In the genomic region with DNA sequence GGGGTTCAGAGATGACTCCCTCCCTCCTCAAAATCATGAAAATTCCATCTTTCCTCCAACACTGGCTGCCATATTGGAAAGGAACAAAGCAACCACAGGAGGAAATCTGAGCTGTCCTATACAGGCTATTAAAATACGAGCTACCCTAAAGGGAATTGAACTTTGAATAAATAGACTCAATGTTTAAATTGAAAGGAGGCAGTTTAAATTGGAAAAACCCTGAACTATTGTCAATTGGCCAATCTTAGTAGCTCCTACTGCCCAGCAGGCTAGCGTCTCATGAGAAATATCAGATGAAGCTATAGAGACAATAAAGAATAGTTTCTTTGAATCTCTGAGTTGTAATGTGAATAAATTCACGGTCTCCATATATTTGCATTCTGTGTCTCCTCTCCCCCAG, we compare ENCODE assay signal across 34 cellular contexts.
"Had no signal": no experiment of that assay in that cellular context is flagged by ENCODE, and none has a peak within 500 bp of the region (broad histone marks: within the 10 kb centered on the region; RNA-seq: fewer than 3 reads in every experiment).

No MANE protein-coding gene starts in this region.

- H3K4me3 Mint-ChIP-seq: activated CD4-positive, alpha-beta T cell treated with anti-CD3 and anti-CD28 coated beads for 36 hours; activated CD4-positive, alpha-beta T cell treated with anti-CD3 and anti-CD28 coated beads, Interleukin-2, amount 10 ng/mL, durations not matched to agents 7 days and 5 days; activated CD8-positive, alpha-beta T cell treated with anti-CD3 and anti-CD28 coated beads for 36 hours; activated naive CD4-positive, alpha-beta T cell treated with anti-CD3 and anti-CD28 coated beads for 36 hours; activated naive CD8-positive, alpha-beta T cell treated with anti-CD3 and anti-CD28 coated beads for 36 hours; activated T-cell treated with anti-CD3 and anti-CD28 coated beads, Interleukin-2, amount 50 U/mL, for 4 hours; activated T-cell treated with anti-CD3 and anti-CD28 coated beads, Interleukin-2, amount 50 U/mL, for 72 hours; activated T-helper 1 cell treated with anti-CD3 and anti-CD28 coated beads, Interleukin-12 subunit alpha, Interleukin-12 subunit beta, Interleukin-2, Interleukin-4 antibody, amounts not matched to agents 30 ng/mL and 10 ng/mL and 1 ng/mL, durations not matched to agents 14 hours and 24 hours and 36 hours; activated T-helper 17 cell treated with anti-CD3 and anti-CD28 coated beads, Interleukin-2, amount 50 U/mL, for 72 hours; T-helper 1 cell treated with Interleukin-12 subunit alpha and Interleukin-12 subunit beta and Interleukin-4 antibody, amounts not matched to agents 30 μg/mL and 1 μg/mL, for 36 hours; T-helper 2 cell treated with Interferon-gamma antibody and Interleukin-4, amounts not matched to agents 5 μg/mL and 100 μg/mL, for 36 hours; WTC11 had no signal

- H3K4me1 Mint-ChIP-seq: activated naive CD8-positive, alpha-beta T cell treated with anti-CD3 and anti-CD28 coated beads for 36 hours; WTC11 had no signal

- H3K9me3 Mint-ChIP-seq: activated CD8-positive, alpha-beta T cell treated with anti-CD3 and anti-CD28 coated beads for 36 hours; activated naive CD4-positive, alpha-beta T cell treated with anti-CD3 and anti-CD28 coated beads for 36 hours; activated naive CD8-positive, alpha-beta T cell treated with anti-CD3 and anti-CD28 coated beads for 36 hours; activated T-cell treated with anti-CD3 and anti-CD28 coated beads, Interleukin-2, amount 50 U/mL, for 4 hours had no signal

- H3K27me3 Mint-ChIP-seq: activated CD4-positive, alpha-beta T cell treated with anti-CD3 and anti-CD28 coated beads, Interleukin-2, amount 10 ng/mL, durations not matched to agents 7 days and 5 days; activated naive CD8-positive, alpha-beta T cell treated with anti-CD3 and anti-CD28 coated beads for 36 hours had no signal

- H3K27ac Mint-ChIP-seq: activated CD4-positive, alpha-beta T cell treated with anti-CD3 and anti-CD28 coated beads for 36 hours; activated CD4-positive, alpha-beta T cell treated with anti-CD3 and anti-CD28 coated beads, Interleukin-2, amount 10 ng/mL, durations not matched to agents 7 days and 5 days; activated CD8-positive, alpha-beta T cell treated with anti-CD3 and anti-CD28 coated beads for 36 hours; activated naive CD4-positive, alpha-beta T cell treated with anti-CD3 and anti-CD28 coated beads for 36 hours; activated naive CD4-positive, alpha-beta T cell treated with anti-CD3 and anti-CD28 coated beads, Interleukin-2, amount 50 U/mL, for 72 hours; activated naive CD8-positive, alpha-beta T cell treated with anti-CD3 and anti-CD28 coated beads for 36 hours; activated T-cell treated with anti-CD3 and anti-CD28 coated beads, Interleukin-2, amount 50 U/mL, for 72 hours; activated T-helper 1 cell treated with anti-CD3 and anti-CD28 coated beads, Interleukin-12 subunit alpha, Interleukin-12 subunit beta, Interleukin-2, Interleukin-4 antibody, amounts not matched to agents 30 ng/mL and 10 ng/mL and 1 ng/mL, durations not matched to agents 14 hours and 24 hours and 36 hours; activated T-helper 17 cell treated with anti-CD3 and anti-CD28 coated beads, Interleukin-2, amount 50 U/mL, for 72 hours; T-helper 1 cell treated with Interleukin-12 subunit alpha and Interleukin-12 subunit beta and Interleukin-4 antibody, amounts not matched to agents 30 μg/mL and 1 μg/mL, for 36 hours; T-helper 2 cell treated with Interferon-gamma antibody and Interleukin-4, amounts not matched to agents 5 μg/mL and 100 μg/mL, for 36 hours; WTC11 had no signal

- DNase-seq: activated CD4-positive, alpha-beta T cell treated with anti-CD3 and anti-CD28 coated beads for 1 hour; activated CD4-positive, alpha-beta T cell treated with anti-CD3 and anti-CD28 coated beads for 36 hours; activated CD4-positive, alpha-beta T cell treated with anti-CD3 and anti-CD28 coated beads for 48 hours; activated CD4-positive, alpha-beta T cell treated with anti-CD3 and anti-CD28 coated beads, Interleukin-2, amount 10 ng/mL, durations not matched to agents 7 days and 5 days; activated CD4-positive, alpha-beta T cell treated with anti-CD3 and anti-CD28 coated beads, Interleukin-2, amount 50 U/mL, for 48 hours; activated CD4-positive, CD25-positive, alpha-beta regulatory T cell; activated CD8-positive, alpha-beta memory T cell treated with anti-CD3 and anti-CD28 coated beads, Interleukin-2, amount 50 U/mL, for 4 hours; activated CD8-positive, alpha-beta T cell treated with anti-CD3 and anti-CD28 coated beads for 36 hours; activated effector memory CD4-positive, alpha-beta T cell treated with anti-CD3 and anti-CD28 coated beads, Interleukin-2, amount 50 U/mL, for 16 hours; activated gamma-delta T cell treated with Interleukin-2 at 50 U/mL for 16 hours; activated naive CD4-positive, alpha-beta T cell; activated naive CD4-positive, alpha-beta T cell treated with anti-CD3 and anti-CD28 coated beads for 36 hours; activated naive CD4-positive, alpha-beta T cell treated with anti-CD3 and anti-CD28 coated beads, Interleukin-2, amount 50 U/mL, for 16 hours; activated naive CD8-positive, alpha-beta T cell treated with anti-CD3 and anti-CD28 coated beads for 36 hours; activated T-cell treated with anti-CD3 and anti-CD28 coated beads for 4 hours; activated T-cell treated with anti-CD3 and anti-CD28 coated beads, Interleukin-2, amount 50 U/mL, for 1 hour; activated T-cell treated with anti-CD3 and anti-CD28 coated beads, Interleukin-2, amount 50 U/mL, for 4 hours; activated T-cell treated with anti-CD3 and anti-CD28 coated beads, Interleukin-2, amount 50 U/mL, for 72 hours; adrenal gland; amniotic stem cell; aorta; body of pancreas; brain microvascular endothelial cell; central memory CD4-positive, alpha-beta T cell; T-helper 1 cell; T-helper 2 cell; T-helper 9 cell; WERI-Rb-1 had no signal

- H3K36me3 Mint-ChIP-seq: activated naive CD8-positive, alpha-beta T cell treated with anti-CD3 and anti-CD28 coated beads for 36 hours; WTC11 had no signal
